8 cellular contexts compared by ENCODE assay signal in the genomic region with DNA sequence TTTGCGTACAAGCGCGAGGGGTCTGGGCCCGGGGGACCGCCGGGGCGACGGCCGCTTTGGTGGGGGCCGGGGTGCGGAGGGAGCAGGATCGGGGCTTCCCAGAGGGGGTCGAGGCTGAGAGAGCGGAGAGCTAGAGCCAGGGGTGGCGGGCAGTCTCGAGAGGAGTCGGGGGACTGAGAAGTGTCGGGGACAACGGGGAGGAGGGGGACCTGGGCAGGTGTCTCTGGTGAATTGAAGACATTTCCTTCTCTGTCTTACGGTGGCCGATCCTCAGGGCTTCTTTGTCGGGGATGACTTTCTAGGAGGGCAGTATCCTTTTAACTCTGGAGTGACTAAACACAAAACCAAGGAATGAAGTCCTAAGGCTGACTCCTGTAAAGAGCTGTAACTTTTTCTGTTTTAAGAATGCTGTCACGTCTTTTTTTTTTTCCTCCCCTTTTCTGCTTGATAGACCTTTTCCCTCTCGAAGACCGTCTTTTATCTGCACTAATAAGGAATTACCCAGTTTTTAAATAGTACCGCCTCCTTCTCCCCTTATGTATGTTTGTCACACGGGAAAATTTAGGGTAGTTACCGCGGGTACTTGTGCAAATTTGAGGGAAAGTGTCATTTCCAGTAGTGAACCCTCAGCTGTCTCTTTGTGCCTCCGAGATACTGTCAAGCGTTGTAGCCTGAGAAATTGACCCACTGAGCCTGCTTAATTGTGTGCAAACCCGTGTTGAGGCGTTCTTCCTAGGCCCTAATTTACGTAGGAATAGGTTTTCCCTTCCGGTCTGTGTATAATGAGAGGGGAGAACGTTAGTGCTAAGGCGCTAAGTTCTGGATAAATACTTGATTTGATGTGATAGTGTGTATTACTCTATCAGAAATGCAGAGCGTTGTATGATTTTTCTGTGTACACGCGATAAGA. TPM values are rescaled to one million over a fixed set of nuclear protein-coding genes. Genes with fewer than 3 reads are reported as not detected.
DNase-seq lines count a peak whose midpoint lies in the region; ATAC-seq, FAIRE-seq and TF ChIP-seq lines count a peak whose summit lies in the region.

No MANE protein-coding gene starts in this region.

- BruUV-seq in K562 (replicated peaks; lab: Mats Ljungman, UMichigan) = TSS peak; percentile 54

- CTCF ChIA-PET in K562 (lab: Yijun Ruan, JAX; ENCODE audit: low intra/inter-chr PET ratio) = no interaction called here

- intact Hi-C loops in K562 (cut with micrococcal nuclease) = loop anchor here (5.0 kb wide), 2 partner anchors 69 to 146 kb away; no protein-coding TSS in a partner anchor

- peak overlapping the region; percentile 75 for H3K4me2 ChIP-seq in K562 (ENCODE audit: insufficient read depth, low read length)

- WGBS in K562 (ENCODE audit: insufficient coverage, low coverage, missing lambda C conversion rate) = under 1% methylated on average over 21 of the region's 40 CpGs

- DNase-seq in NCI-H1694 treated with DMSO at 0.1 percent for 48 hours (lab: John Stamatoyannopoulos, UW) = peak; percentile 37
- no peak for DNase-seq in NCI-H1694 (lab: John Stamatoyannopoulos, UW)
- DNase-seq in MG63 = no peak
- DNase-seq in K562 (ENCODE audit: extremely low read depth in 1 of 4, low spot score in 3 of 4) = peak in 3 of 4 experiments; percentile 7 to 33 (median 24)
- DNase-seq in inferior parietal cortex (ENCODE audit: extremely low spot score) = peak; percentile 20
- peak; percentile 3 for DNase-seq in stimulated activated CD8-positive, alpha-beta memory T cell treated with anti-CD3 and anti-CD28 coated beads, Interleukin-12 subunit alpha, Interleukin-12 subunit beta, amount 100 ng/mL, for 24 hours (ENCODE audit: extremely low read depth)

- ATAC-seq in GM21717 (IDR thresholded peaks at IDR 0.05; ENCODE audit: unreplicated experiment) (peak; percentile 7), K562 (peak; percentile 44), HG02588 (IDR thresholded peaks at IDR 0.05; ENCODE audit: unreplicated experiment) (no peak)

- TF ChIP-seq CTCF in K562 (IDR thresholded peaks at IDR 0.05 in 2 of 3, conservative IDR thresholded peaks at IDR 0.05 in 1 of 3; ENCODE audit: insufficient read depth in 2 of 3, low read depth in 1 of 3, low read length in 3 of 3) = no peak

- no peak for TF ChIP-seq RAD21 in K562 (CRISPR knock-in tag; conservative IDR thresholded peaks at IDR 0.05 in 1 of 2, IDR thresholded peaks at IDR 0.05 in 1 of 2)

- H3K79me2 ChIP-seq in K562 (ENCODE audit: control insufficient read depth, insufficient read depth, low read length) = peaks cover 55% of the 10 kb centered on the region

- H3K4me3 ChIP-seq in MG63 = peak overlapping the region; percentile 100
- peak overlapping the region; percentile 92 for H3K4me3 ChIP-seq in K562

- no peaks in the 10 kb centered on the region for H3K9me3 ChIP-seq in MG63
- no peaks in the 10 kb centered on the region for H3K9me3 ChIP-seq in K562 (replicated peaks; ENCODE audit: control insufficient read depth, insufficient read depth, low read depth, low read length)

- peak overlapping the region; percentile 67 to 97 for H3K9ac ChIP-seq in K562 (ENCODE audit: insufficient read depth in 1 of 2, low read depth in 2 of 2, low read length in 2 of 2)

- no peak for TF ChIP-seq POLR2A in K562 (conservative IDR thresholded peaks at IDR 0.05)

- in situ Hi-C loops in K562 (cut with MboI) = no loop called here

- H3K27me3 ChIP-seq in MG63 (no peaks in the 10 kb centered on the region), K562 (ENCODE audit: control insufficient read depth in 2 of 2, insufficient read depth in 2 of 2, low read length in 2 of 2) (no peaks in the 10 kb centered on the region)

- H3K27ac ChIP-seq in K562 (ENCODE audit: extremely low read depth, low read depth, low read length) = peak overlapping the region; percentile 95

- no peak for FAIRE-seq in K562 (lab: Jason Lieb, UNC)

- H3K4me1 ChIP-seq in K562 (replicated peaks in 1 of 2; ENCODE audit: control insufficient read depth in 2 of 2, insufficient read depth in 2 of 2, low read length in 2 of 2) = peaks cover 0 to 9% of the 10 kb centered on the region in 2 experiments; a peak in 3 of 5 replicates

- H4K20me1 ChIP-seq in K562 (replicated peaks; ENCODE audit: control insufficient read depth, insufficient read depth, low read length) = no peaks in the 10 kb centered on the region

- H3K9me1 ChIP-seq in K562 (ENCODE audit: control insufficient read depth, insufficient read depth, low read length) = no peaks in the 10 kb centered on the region

- peak overlapping the region; percentile 81 for H2AFZ ChIP-seq in K562 (ENCODE audit: low read depth, low read length)

- no peak for TF ChIP-seq EP300 in K562 (IDR thresholded peaks at IDR 0.05; ENCODE audit: low read length)

- H3K36me3 ChIP-seq in MG63 (no peaks in the 10 kb centered on the region), K562 (ENCODE audit: control insufficient read depth, insufficient read depth, low read length) (no peaks in the 10 kb centered on the region)

- POLR2A ChIA-PET in K562 (lab: Yijun Ruan, JAX) = interaction anchor here (0.6 to 3.4 kb wide), 5 partner anchors 10 to 50 kb away, joined by 3 to 22 read pairs (median 4); no protein-coding TSS in a partner anchor

TF ChIP-seq in K562, 482 proteins besides CTCF, POLR2A, EP300 and RAD21:
- TF ChIP-seq, protein P1, sequence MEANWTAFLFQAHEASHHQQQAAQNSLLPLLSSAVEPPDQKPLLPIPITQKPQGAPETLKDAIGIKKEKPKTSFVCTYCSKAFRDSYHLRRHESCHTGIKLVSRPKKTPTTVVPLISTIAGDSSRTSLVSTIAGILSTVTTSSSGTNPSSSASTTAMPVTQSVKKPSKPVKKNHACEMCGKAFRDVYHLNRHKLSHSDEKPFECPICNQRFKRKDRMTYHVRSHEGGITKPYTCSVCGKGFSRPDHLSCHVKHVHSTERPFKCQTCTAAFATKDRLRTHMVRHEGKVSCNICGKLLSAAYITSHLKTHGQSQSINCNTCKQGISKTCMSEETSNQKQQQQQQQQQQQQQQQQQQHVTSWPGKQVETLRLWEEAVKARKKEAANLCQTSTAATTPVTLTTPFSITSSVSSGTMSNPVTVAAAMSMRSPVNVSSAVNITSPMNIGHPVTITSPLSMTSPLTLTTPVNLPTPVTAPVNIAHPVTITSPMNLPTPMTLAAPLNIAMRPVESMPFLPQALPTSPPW (CRISPR knock-in tag; IDR thresholded peaks at IDR 0.05) = no peak
- TF ChIP-seq, protein P2, sequence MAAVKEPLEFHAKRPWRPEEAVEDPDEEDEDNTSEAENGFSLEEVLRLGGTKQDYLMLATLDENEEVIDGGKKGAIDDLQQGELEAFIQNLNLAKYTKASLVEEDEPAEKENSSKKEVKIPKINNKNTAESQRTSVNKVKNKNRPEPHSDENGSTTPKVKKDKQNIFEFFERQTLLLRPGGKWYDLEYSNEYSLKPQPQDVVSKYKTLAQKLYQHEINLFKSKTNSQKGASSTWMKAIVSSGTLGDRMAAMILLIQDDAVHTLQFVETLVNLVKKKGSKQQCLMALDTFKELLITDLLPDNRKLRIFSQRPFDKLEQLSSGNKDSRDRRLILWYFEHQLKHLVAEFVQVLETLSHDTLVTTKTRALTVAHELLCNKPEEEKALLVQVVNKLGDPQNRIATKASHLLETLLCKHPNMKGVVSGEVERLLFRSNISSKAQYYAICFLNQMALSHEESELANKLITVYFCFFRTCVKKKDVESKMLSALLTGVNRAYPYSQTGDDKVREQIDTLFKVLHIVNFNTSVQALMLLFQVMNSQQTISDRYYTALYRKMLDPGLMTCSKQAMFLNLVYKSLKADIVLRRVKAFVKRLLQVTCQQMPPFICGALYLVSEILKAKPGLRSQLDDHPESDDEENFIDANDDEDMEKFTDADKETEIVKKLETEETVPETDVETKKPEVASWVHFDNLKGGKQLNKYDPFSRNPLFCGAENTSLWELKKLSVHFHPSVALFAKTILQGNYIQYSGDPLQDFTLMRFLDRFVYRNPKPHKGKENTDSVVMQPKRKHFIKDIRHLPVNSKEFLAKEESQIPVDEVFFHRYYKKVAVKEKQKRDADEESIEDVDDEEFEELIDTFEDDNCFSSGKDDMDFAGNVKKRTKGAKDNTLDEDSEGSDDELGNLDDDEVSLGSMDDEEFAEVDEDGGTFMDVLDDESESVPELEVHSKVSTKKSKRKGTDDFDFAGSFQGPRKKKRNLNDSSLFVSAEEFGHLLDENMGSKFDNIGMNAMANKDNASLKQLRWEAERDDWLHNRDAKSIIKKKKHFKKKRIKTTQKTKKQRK (IDR thresholded peaks at IDR 0.05; ENCODE audit: borderline replicate concordance, low read depth, low read length) = no peak
- TF ChIP-seq ZNF316 (IDR thresholded peaks at IDR 0.05) = 0 out of 2 replicates have a peak, but pooled peaks have one; percentile 14
- TF ChIP-seq CHD1 (IDR thresholded peaks at IDR 0.05; ENCODE audit: low read length) = peak; percentile 79
TF ChIP-seq in K562: peak in this region for 2.

RNA-seq across cellular contexts. Expression of a gene that starts 0.9 kb away (rescaled TPM):
- 26.6 and 26.8 TPM in 2 replicates for total RNA-seq in MG63 (2014; rRNA removed; shearing (Covaris generic); ENCODE audit: low replicate concordance)
- 58.3 and 148 TPM in 2 replicates for total RNA-seq in K562 (2011; cell fraction: chromatin; rRNA removed; ENCODE audit: low replicate concordance)
- 21.2 and 29.9 TPM in 2 replicates for total RNA-seq in K562 (2011; cell fraction: nucleolus; rRNA removed)
- total RNA-seq in K562 (2011; cell fraction: nucleoplasm; rRNA removed) = 52.6 and 70.1 TPM in 2 replicates
- total RNA-seq in K562 (2014; rRNA removed) = 13.6 and 15.3 TPM in 2 replicates
- total RNA-seq in K562 (2014; rRNA removed; fragmentation: Illumina TruSeq; extraction: Trizol) = 24.4 and 26.2 TPM in 2 replicates
- total RNA-seq in K562 (2015; rRNA removed; fragmentation: Illumina TruSeq; extraction: Trizol) = 26.2 and 31.8 TPM in 2 replicates
- total RNA-seq in K562 (2021) = 13.8 and 13.9 TPM in 2 replicates
- 19.3 and 26.0 TPM in 2 replicates for polyA plus RNA-seq in K562 (2011; rRNA removed)
- polyA plus RNA-seq in K562 (2011; cell fraction: cytosol; rRNA removed) = 4.9 and 9.3 TPM in 2 replicates
- polyA plus RNA-seq in K562 (2011; cell fraction: nucleus; rRNA removed) = 16.9 and 17.1 TPM in 2 replicates
- 8.7 and 11.1 TPM in 2 replicates for polyA plus RNA-seq in K562 (2012)
- polyA plus RNA-seq in K562 (2014; fragmentation: Illumina TruSeq; extraction: Trizol) = 12.2 and 14.5 TPM in 2 replicates
- 1 to 10 TPM; 4.8 to 6.7 TPM for polyA plus RNA-seq in K562 (2014; fragmentation: Nextera tagmentation; extraction: Ambion mirVana)
- 9.5 and 13.3 TPM in 2 replicates for polyA plus RNA-seq in K562 (2014; rRNA removed)
- polyA minus RNA-seq in K562 (2011; rRNA and poly(A)+ RNA removed) = 63.2 and 72.7 TPM in 2 replicates
- polyA minus RNA-seq in K562 (2011; cell fraction: cytosol; rRNA and poly(A)+ RNA removed) = 15.4 and 29.7 TPM in 2 replicates
- polyA minus RNA-seq in K562 (2011; cell fraction: nucleus; rRNA and poly(A)+ RNA removed) = 39.0 and 62.6 TPM in 2 replicates

Comparison
In these comparisons a context has a peak if more than half of its experiments do, and no peak if none do; other contexts are left out.
1. DNase-seq: peak in NCI-H1694 treated with DMSO at 0.1 percent for 48 hours (single experiment), K562 (3 of 4), inferior parietal cortex (single experiment) and stimulated activated CD8-positive, alpha-beta memory T cell treated with anti-CD3 and anti-CD28 coated beads, Interleukin-12 subunit alpha, Interleukin-12 subunit beta, amount 100 ng/mL, for 24 hours (single experiment); none in NCI-H1694 (single experiment) and MG63 (single experiment).